3 cellular contexts compared by ENCODE assay signal in the genomic region with DNA sequence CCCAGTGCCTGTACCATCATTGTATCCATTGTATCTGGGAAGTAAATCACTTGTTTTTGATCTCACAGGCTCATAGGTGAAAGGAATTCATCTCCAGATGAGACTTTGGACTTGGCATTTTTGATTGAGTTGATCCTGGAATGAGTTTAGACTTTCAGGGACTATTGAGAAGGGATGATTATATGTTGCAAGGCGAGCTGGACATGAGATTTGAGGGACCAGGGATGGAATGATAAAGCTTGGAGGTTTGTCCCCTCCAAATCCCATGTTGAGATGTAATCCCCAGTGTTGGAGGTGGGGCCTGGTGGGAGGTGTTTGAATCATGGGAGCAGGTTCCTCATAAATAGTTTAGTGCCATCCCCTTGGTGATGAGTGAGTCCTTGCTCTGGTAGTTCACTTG. TPM values are rescaled to one million over a fixed set of nuclear protein-coding genes. Genes with fewer than 3 reads are reported as not detected.
"Had no signal": no experiment of that assay in that cellular context is flagged by ENCODE, and none has a peak within 500 bp of the region (broad histone marks: within the 10 kb centered on the region; RNA-seq: fewer than 3 reads in every experiment).

No MANE protein-coding gene starts in this region.

RNA-seq across cellular contexts. Expression of gene ZDHHC11B, which starts 10.4 kb away (rescaled TPM):
- total RNA-seq: LHCN-M2, M059J, MCF 10A had no signal
